8 cellular contexts compared by ENCODE assay signal in genomic region chr1:50332941-50333594, GRCh38.
DNase-seq lines count a peak whose midpoint lies in the region; ATAC-seq, FAIRE-seq and TF ChIP-seq lines count a peak whose summit lies in the region.

No MANE protein-coding gene starts in this region.

- peak overlapping the region; percentile 41 for H3K4me3 Mint-ChIP-seq in activated CD4-positive, alpha-beta memory T cell treated with anti-CD3 and anti-CD28 coated beads for 36 hours

- CTCF ChIA-PET in activated CD4-positive, alpha-beta memory T cell treated with anti-CD3 and anti-CD28 coated beads for 36 hours (lab: Charles Lee) = interaction anchor here (0.5 to 5.2 kb wide), 18 partner anchors 10 to 1656 kb away, joined by 3 to 44 read pairs (median 3); no protein-coding TSS in a partner anchor
- CTCF ChIA-PET in H1 (lab: Charles Lee; ENCODE audit: partially characterized antibody) = interaction anchor here (0.6 to 4.0 kb wide), 29 partner anchors 8 to 1669 kb away, joined by 3 to 35 read pairs (median 3); no protein-coding TSS in a partner anchor

- H2BK12ac ChIP-seq in H1 (ENCODE audit: low read depth, low read length) (peak overlapping the region; percentile 22; the same call in 1 of the 2 replicates), mesenchymal stem cell (ENCODE audit: low read length in 2 of 2) (no peak overlapping the region)

- H3K36me3 Mint-ChIP-seq in activated CD4-positive, alpha-beta memory T cell treated with anti-CD3 and anti-CD28 coated beads for 36 hours = no peaks in the 10 kb centered on the region

- H3K4me3 ChIP-seq in H1 (ENCODE audit: extremely low read depth in 1 of 4, insufficient read depth in 2 of 4, low read depth in 3 of 4, low read length in 4 of 4) = peak overlapping the region; percentile 27 to 68 (median 54)
- H3K4me3 ChIP-seq in mesenchymal stem cell (ENCODE audit: insufficient read depth in 1 of 2, low read depth in 1 of 2, low read length in 2 of 2) = peak overlapping the region; percentile 18 to 80

- H3K23ac ChIP-seq in H1 (ENCODE audit: insufficient read length) (no peak overlapping the region), mesenchymal stem cell (ENCODE audit: low read length in 2 of 2) (peak overlapping the region in 1 of 2 experiments; percentile 35)

- peaks cover 3% of the 10 kb centered on the region for H3K4me1 Mint-ChIP-seq in activated CD4-positive, alpha-beta memory T cell treated with anti-CD3 and anti-CD28 coated beads for 36 hours (ENCODE audit: low read depth)

- H3K36me3 ChIP-seq in H1 (ENCODE audit: control insufficient read depth in 2 of 4, insufficient read depth in 4 of 4, low read length in 3 of 4) (no peaks in the 10 kb centered on the region), mesenchymal stem cell (ENCODE audit: control insufficient read depth in 1 of 2, insufficient read depth in 2 of 2, low read depth in 1 of 2, low read length in 2 of 2) (no peaks in the 10 kb centered on the region)

- H2AFZ ChIP-seq in H1 (ENCODE audit: low read length) = peak overlapping the region; percentile 90; the same call in 1 of the 2 replicates
- peak overlapping the region; percentile 60 for H2AFZ ChIP-seq in mesenchymal stem cell (ENCODE audit: low read depth, low read length)

- H3K9ac ChIP-seq in H1 (replicated peaks in 1 of 4; ENCODE audit: extremely low read depth in 1 of 4, low read depth in 3 of 4, low read length in 3 of 4) (peak overlapping the region in 2 of 4 experiments; percentile 21 to 42; a peak in 3 of 7 replicates), mesenchymal stem cell (ENCODE audit: low read length) (peak overlapping the region; percentile 62)

- WGBS in H1 (ENCODE audit: extremely low coverage in 1 of 2, insufficient coverage in 1 of 2, insufficient read length in 1 of 2, insufficient replicate concordance in 2 of 2, low coverage in 1 of 2, low lambda C conversion rate in 2 of 2, missing lambda C conversion rate in 1 of 2), 2 experiments = 3% methylated on average over 42 of the region's 56 CpGs; no CpG with 5 or more reads in 1 of the 2 experiments
- WGBS in mesenchymal stem cell = 3% methylated on average over 56 of the region's 56 CpGs

- H3K27me3 ChIP-seq in H1 (replicated peaks in 1 of 4; ENCODE audit: control insufficient read depth in 3 of 4, extremely low read depth in 1 of 4, insufficient read depth in 3 of 4, low read length in 3 of 4) (peaks cover 0 to 24% (median 17%) of the 10 kb centered on the region in 4 experiments; a peak in 5 of 7 replicates), mesenchymal stem cell (ENCODE audit: control insufficient read depth in 1 of 2, insufficient read depth in 1 of 2, low read length in 2 of 2) (peaks cover 32 to 64% of the 10 kb centered on the region in 2 experiments)

- FAIRE-seq in H1 (lab: Jason Lieb, UNC) = no peak

- H2BK5ac ChIP-seq in H1 (ENCODE audit: low read depth, low read length) = no peak overlapping the region
- H2BK5ac ChIP-seq in mesenchymal stem cell (ENCODE audit: low read depth, low read length, poor library complexity, severe bottlenecking) = no peak overlapping the region

- no peak overlapping the region for H3K27ac Mint-ChIP-seq in activated CD4-positive, alpha-beta memory T cell treated with anti-CD3 and anti-CD28 coated beads for 36 hours

- H3K4me1 ChIP-seq in H1 (replicated peaks in 1 of 4; ENCODE audit: control insufficient read depth in 3 of 4, insufficient read depth in 4 of 4, low read length in 3 of 4) (no peaks in the 10 kb centered on the region; a peak in 1 of 7 replicates), mesenchymal stem cell (ENCODE audit: control insufficient read depth, insufficient read depth, low read depth, low read length) (peaks cover 11% of the 10 kb centered on the region)

- H2BK120ac ChIP-seq in H1 (replicated peaks; ENCODE audit: low read depth, low read length) = peak overlapping the region; percentile 69
- H2BK120ac ChIP-seq in mesenchymal stem cell (ENCODE audit: low read depth, low read length) = no peak overlapping the region

- peak; percentile 74 for ATAC-seq in HG02610 (IDR thresholded peaks at IDR 0.05; ENCODE audit: unreplicated experiment)

- H4K8ac ChIP-seq in H1 (ENCODE audit: extremely low read depth, insufficient read depth, low read length) (peak overlapping the region; percentile 76; the same call in 1 of the 2 replicates), mesenchymal stem cell (ENCODE audit: low read length) (no peak overlapping the region)

- H3K27ac ChIP-seq in H1 (ENCODE audit: low read depth, low read length) (no peak overlapping the region), mesenchymal stem cell (ENCODE audit: low read length, poor library complexity, severe bottlenecking) (no peak overlapping the region)

- H3K4ac ChIP-seq in H1 (replicated peaks; ENCODE audit: insufficient read length, low read depth, low read length) (no peak overlapping the region), mesenchymal stem cell (ENCODE audit: low read depth in 1 of 2, low read length in 2 of 2) (no peak overlapping the region)

- DNase-seq in NCI-H1436 (lab: John Stamatoyannopoulos, UW) (peak; percentile 57), NCI-H1436 treated with DMSO at 0.1 percent for 48 hours (lab: John Stamatoyannopoulos, UW) (no peak), NCI-H128 (lab: John Stamatoyannopoulos, UW; ENCODE audit: unreplicated experiment) (peak; percentile 29), H1 (ENCODE audit: low read depth in 1 of 2, low spot score in 2 of 2) (peak; percentile 44 to 91), mesenchymal stem cell (peak; percentile 40)
- peak; percentile 61 for DNase-seq in activated CD4-positive, alpha-beta memory T cell treated with anti-CD3 and anti-CD28 coated beads for 36 hours
- peak; percentile 27 for DNase-seq in stimulated activated CD8-positive, alpha-beta memory T cell treated with anti-CD3 and anti-CD28 coated beads, Interleukin-4, amount 100 ng/mL, for 24 hours (ENCODE audit: low read depth)

- no peak for TF ChIP-seq POLR2A in H1 (IDR thresholded peaks at IDR 0.05; ENCODE audit: control extremely low read depth in 1 of 2, low read depth in 2 of 2, low read length in 2 of 2)

- H3K18ac ChIP-seq in H1 (ENCODE audit: extremely low read depth, low read length) (no peak overlapping the region), mesenchymal stem cell (ENCODE audit: low read depth in 1 of 2, low read length in 2 of 2) (no peak overlapping the region)

- TF ChIP-seq EP300 in H1 (IDR thresholded peaks at IDR 0.05; ENCODE audit: borderline replicate concordance in 1 of 2, low read depth in 2 of 2, low read length in 2 of 2) = no peak

- no peak overlapping the region for H2AK5ac ChIP-seq in H1 (ENCODE audit: low read depth, low read length)
- H2AK5ac ChIP-seq in mesenchymal stem cell (ENCODE audit: low read length, severe bottlenecking) = no peak overlapping the region

- H3K79me1 ChIP-seq in H1 (ENCODE audit: low read depth, low read length) (no peaks in the 10 kb centered on the region), mesenchymal stem cell (replicated peaks; ENCODE audit: low read length, poor library complexity, severe bottlenecking) (no peaks in the 10 kb centered on the region)

- no peaks in the 10 kb centered on the region for H3K79me2 ChIP-seq in H1 (ENCODE audit: control insufficient read depth in 1 of 2, insufficient read depth in 2 of 2, low read length in 2 of 2)

- H2BK20ac ChIP-seq in H1 (ENCODE audit: low read length) = peak overlapping the region; percentile 55; the same call in 1 of the 2 replicates

- peaks cover 37% of the 10 kb centered on the region for H3K27me3 Mint-ChIP-seq in activated CD4-positive, alpha-beta memory T cell treated with anti-CD3 and anti-CD28 coated beads for 36 hours

- H3K23me2 ChIP-seq in H1 (ENCODE audit: low read depth, low read length) = peaks cover 5% of the 10 kb centered on the region; the same call in 1 of the 2 replicates

- H3K14ac ChIP-seq in H1 (ENCODE audit: insufficient read length) (no peak overlapping the region), mesenchymal stem cell (ENCODE audit: low read length in 2 of 2) (no peak overlapping the region)

- peak; percentile 79 to 93 (median 85) for TF ChIP-seq CTCF in H1 (IDR thresholded peaks at IDR 0.05; ENCODE audit: control extremely low read depth in 1 of 3, insufficient read depth in 1 of 3, low read depth in 1 of 3, low read length in 3 of 3)

- no peak overlapping the region for H4K5ac ChIP-seq in H1 (ENCODE audit: insufficient read length, low read depth, low read length)

- H3K56ac ChIP-seq in H1 (replicated peaks; ENCODE audit: insufficient read length, low read depth, low read length) = no peak overlapping the region

- H3K9me3 ChIP-seq in H1 (ENCODE audit: insufficient read depth in 2 of 2, low read depth in 1 of 2, low read length in 1 of 2) (no peaks in the 10 kb centered on the region), mesenchymal stem cell (ENCODE audit: control insufficient read depth, low read length) (no peaks in the 10 kb centered on the region)

- peak; percentile 92 to 93 for TF ChIP-seq RAD21 in H1 (IDR thresholded peaks at IDR 0.05 in 1 of 2, conservative IDR thresholded peaks at IDR 0.05 in 1 of 2; ENCODE audit: low read depth in 2 of 2, low read length in 2 of 2)

- H4K91ac ChIP-seq in H1 (replicated peaks; ENCODE audit: insufficient read length, low read length) (peak overlapping the region; percentile 5), mesenchymal stem cell (ENCODE audit: low read length) (no peak overlapping the region)

- H2BK15ac ChIP-seq in H1 (ENCODE audit: low read length) = 0 out of 2 replicates have a peak overlapping the region, but pooled peaks have one; percentile 72
- H2BK15ac ChIP-seq in mesenchymal stem cell (ENCODE audit: low read depth, poor library complexity, severe bottlenecking) = no peak overlapping the region

- H3K9me3 Mint-ChIP-seq in activated CD4-positive, alpha-beta memory T cell treated with anti-CD3 and anti-CD28 coated beads for 36 hours = no peaks in the 10 kb centered on the region

- H3K4me2 ChIP-seq in H1 (ENCODE audit: insufficient read depth in 1 of 2, low read depth in 2 of 2, low read length in 2 of 2) = peak overlapping the region; percentile 64 to 96
- H3K4me2 ChIP-seq in mesenchymal stem cell (ENCODE audit: low read length, poor library complexity, severe bottlenecking) = peak overlapping the region; percentile 29

- POLR2A ChIA-PET in activated CD4-positive, alpha-beta memory T cell treated with anti-CD3 and anti-CD28 coated beads for 36 hours (lab: Charles Lee) = no interaction called here
- POLR2A ChIA-PET in H1 (lab: Charles Lee; ENCODE audit: partially characterized antibody) = no interaction called here

- H4K20me1 ChIP-seq in H1 (replicated peaks in 1 of 2; ENCODE audit: control insufficient read depth in 1 of 2, insufficient read depth in 2 of 2, low read length in 2 of 2) = no peaks in the 10 kb centered on the region

- intact Hi-C loops in activated CD4-positive, alpha-beta memory T cell treated with anti-CD3 and anti-CD28 coated beads for 36 hours (cut with micrococcal nuclease) = loop anchor here (5.0 kb wide), 1 partner anchor 1656 kb away; no protein-coding TSS in a partner anchor

TF ChIP-seq in H1, 55 proteins besides CTCF, POLR2A, EP300 and RAD21 (continues in another document):
- no peak for TF ChIP-seq RFX5 (IDR thresholded peaks at IDR 0.05; ENCODE audit: borderline replicate concordance, low read depth, low read length)
- TF ChIP-seq MAX (IDR thresholded peaks at IDR 0.05) = 0 out of 2 replicates have a peak, but pooled peaks have one; percentile 17
